12 cellular contexts compared by ENCODE assay signal in genomic region chr10:98980353-98980752, GRCh38.
"Had no signal": no experiment of that assay in that cellular context is flagged by ENCODE, and none has a peak within 500 bp of the region (broad histone marks: within the 10 kb centered on the region; RNA-seq: fewer than 3 reads in every experiment).

No MANE protein-coding gene starts in this region.

- DNase-seq: activated gamma-delta T cell; adrenal gland; cerebellar nuclear complex; effector CD4-positive, alpha-beta T cell; left ventricle myocardium superior; mesenchymal stem cell; mucosa of descending colon; naive B cell; stimulated activated naive CD4-positive, alpha-beta T cell had no signal

- ATAC-seq: activated CD4-positive, CD25-positive, alpha-beta regulatory T cell treated with anti-CD3 and anti-CD28 coated beads, Interleukin-2, amount 50 U/mL, for 24 hours; activated naive CD4-positive, alpha-beta T cell treated with anti-CD3 and anti-CD28 coated beads, Interleukin-2, amount 50 U/mL, for 72 hours; esophagus mucosa; left ventricle myocardium superior; mucosa of descending colon had no signal
